ENCODE assay signal across 4 cellular contexts in the genomic region with DNA sequence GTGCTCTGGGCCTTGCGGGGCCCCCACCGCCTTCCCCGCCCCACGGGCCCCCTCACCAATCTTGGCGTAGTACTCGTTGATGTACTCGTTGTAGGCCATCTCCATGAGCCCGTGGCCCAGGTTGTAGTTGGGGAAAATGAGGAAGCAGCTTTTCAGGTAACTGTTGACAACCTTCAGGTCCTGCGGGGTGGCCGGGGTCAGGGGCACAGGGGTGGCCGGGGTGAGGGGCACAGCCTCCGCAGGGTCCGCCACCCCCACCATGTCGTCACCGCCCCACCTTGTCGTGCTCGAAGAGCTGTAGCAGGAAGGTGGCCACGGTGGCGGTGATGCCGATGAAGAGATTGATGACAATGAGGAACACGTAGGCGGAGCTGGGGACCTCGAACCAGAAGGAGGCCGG. TPM values are rescaled to one million over a fixed set of nuclear protein-coding genes. Genes with fewer than 3 reads are reported as not detected.
"Had no signal": no experiment of that assay in that cellular context is flagged by ENCODE, and none has a peak within 500 bp of the region (broad histone marks: within the 10 kb centered on the region; RNA-seq: fewer than 3 reads in every experiment).

No MANE protein-coding gene starts in this region.

- ATAC-seq: GM12878 had no signal

- H3K4me3 ChIP-seq: GM12878 had no signal

- DNase-seq: GDM1, GF-D8 had no signal

RNA-seq across cellular contexts. Expression of a gene that starts 14.8 kb away (rescaled TPM):
- total RNA-seq: GM12878 had no signal

RNA-seq across cellular contexts. Expression of a gene that starts 20.8 kb away (rescaled TPM):
- total RNA-seq: G401 had no signal

RNA-seq across cellular contexts. Expression of a gene that starts 28.3 kb away (rescaled TPM):
- total RNA-seq: G401, GM12878 had no signal
- polyA plus RNA-seq: GM12878 had no signal
